ENCODE assay signal across 15 cellular contexts in genomic region chr16:5004311-5004710, GRCh38. TPM values are rescaled to one million over a fixed set of nuclear protein-coding genes. Genes with fewer than 3 reads are reported as not detected.
DNase-seq lines count a peak whose midpoint lies in the region; ATAC-seq and TF ChIP-seq lines count a peak whose summit lies in the region.
"Had no signal": no experiment of that assay in that cellular context is flagged by ENCODE, and none has a peak within 500 bp of the region (broad histone marks: within the 10 kb centered on the region; RNA-seq: fewer than 3 reads in every experiment).

No MANE protein-coding gene starts in this region.

- WGBS in tibial nerve, 2 donors: 77 to 85% methylated on average over 5 of the region's 5 CpGs

- DNase-seq in Right ventricle myocardium inferior (ENCODE audit: missing footprints): no peak
- no peak for DNase-seq in left cardiac atrium
- DNase-seq in lower lobe of right lung: peak; percentile 11
- no peak for DNase-seq in tibial nerve (ENCODE audit: low spot score in 2 of 2)
- DNase-seq in central memory CD4-positive, alpha-beta T cell: no peak
- no peak for DNase-seq in stimulated activated CD8-positive, alpha-beta memory T cell treated with anti-CD3 and anti-CD28 coated beads, Interleukin-4, amount 100 ng/mL, for 48 hours
- DNase-seq: CD8-positive, alpha-beta T cell; COR-L47; DMS153; DMS79 treated with DMSO at 0.1 percent for 48 hours; EL had no signal

- no peaks in the 10 kb centered on the region for H3K4me1 ChIP-seq in lower lobe of right lung
- H3K4me1 ChIP-seq in tibial nerve: no peaks in the 10 kb centered on the region
- H3K4me1 ChIP-seq: HAP-1 had no signal

- H3K27me3 ChIP-seq in lower lobe of right lung (ENCODE audit: low read depth): no peaks in the 10 kb centered on the region
- H3K27me3 ChIP-seq in tibial nerve: no peaks in the 10 kb centered on the region

- H3K36me3 ChIP-seq in lower lobe of right lung (no peaks in the 10 kb centered on the region), tibial nerve (no peaks in the 10 kb centered on the region)
- H3K36me3 ChIP-seq: HAP-1 had no signal

- TF ChIP-seq EP300 in tibial nerve (IDR thresholded peaks at IDR 0.05): no peak

- TF ChIP-seq CTCF in lower lobe of right lung (IDR thresholded peaks at IDR 0.05) (no peak), tibial nerve (IDR thresholded peaks at IDR 0.05) (no peak)

- no peak overlapping the region for H3K4me3 ChIP-seq in lower lobe of right lung
- no peak overlapping the region for H3K4me3 ChIP-seq in tibial nerve
- H3K4me3 ChIP-seq: HAP-1 had no signal

- TF ChIP-seq POLR2A in tibial nerve (IDR thresholded peaks at IDR 0.05): no peak

- intact Hi-C loops in Right ventricle myocardium inferior (cut with DNase I): no loop called here
- intact Hi-C loops in left cardiac atrium (cut with DNase I): no loop called here
- intact Hi-C loops in lower lobe of right lung (cut with DNase I): no loop called here

- no peaks in the 10 kb centered on the region for H3K9me3 ChIP-seq in lower lobe of right lung
- no peaks in the 10 kb centered on the region for H3K9me3 ChIP-seq in tibial nerve
- H3K9me3 ChIP-seq: HAP-1 had no signal

- ATAC-seq in Right ventricle myocardium inferior: peak; percentile 17
- no peak for ATAC-seq in left cardiac atrium
- ATAC-seq in lower lobe of right lung: no peak
- ATAC-seq: CD8-positive, alpha-beta T cell had no signal

- peak overlapping the region; percentile 39 for H3K27ac ChIP-seq in cingulate gyrus (ENCODE audit: low read depth, low read length)
- H3K27ac ChIP-seq in lower lobe of right lung: no peak overlapping the region
- peak overlapping the region in 1 of 4 donors; percentile 63 for H3K27ac ChIP-seq in tibial nerve
- H3K27ac ChIP-seq: 22Rv1 had no signal

RNA-seq across cellular contexts. Expression of gene NAGPA, which starts 29.4 kb away (rescaled TPM):
- total RNA-seq in Right ventricle myocardium inferior (6.5 TPM), left cardiac atrium (1 to 10 TPM; 6.8 to 8.4 TPM), lower lobe of right lung (24.1 TPM), tibial nerve (100 to 1,000 TPM in 1 of 4 donors, 10 to 100 TPM in 3; 37.5 to 104 (median 43.8) TPM)

RNA-seq across cellular contexts. Expression of gene SEC14L5, which starts 46.2 kb away (rescaled TPM):
- total RNA-seq in Right ventricle myocardium inferior (23.5 TPM), left cardiac atrium (1 to 10 TPM in 1 of 2 donors, under 1 TPM in 1; 0.58 to 2.3 TPM), lower lobe of right lung (0.41 TPM), tibial nerve (10 to 100 TPM; 12.0 to 29.0 (median 13.6) TPM)
- total RNA-seq: CD8-positive, alpha-beta T cell; HT1080 had no signal
